20 cellular contexts compared by ENCODE assay signal in the genomic region with DNA sequence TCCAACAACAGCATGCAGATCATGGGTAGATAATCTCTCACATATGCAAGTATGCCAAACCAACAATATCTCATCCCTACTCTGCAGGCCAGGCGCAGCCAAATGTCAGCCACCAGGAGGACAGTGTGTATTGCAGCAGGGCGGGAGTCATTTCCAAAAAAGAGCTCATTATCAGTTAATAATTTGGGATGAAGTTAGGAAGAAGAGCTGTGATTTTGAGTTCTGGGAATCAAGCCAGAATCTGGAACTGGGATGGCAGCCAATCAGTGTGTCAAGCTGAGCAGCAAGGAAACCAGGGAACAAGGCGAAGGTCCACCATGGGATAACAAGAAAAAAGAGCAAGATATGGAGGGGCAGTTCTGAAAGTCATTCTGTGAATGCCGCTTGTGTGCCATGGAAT.
A peak's percentile ranks its signal among the peaks of the same experiment; 100 is the strongest.
DNase-seq lines count a peak whose midpoint lies in the region; TF ChIP-seq lines count a peak whose summit lies in the region.
"Had no signal": no experiment of that assay in that cellular context is flagged by ENCODE, and none has a peak within 500 bp of the region (broad histone marks: within the 10 kb centered on the region; RNA-seq: fewer than 3 reads in every experiment).

No MANE protein-coding gene starts in this region.

- H3K4me1 Mint-ChIP-seq in type B pancreatic cell (ENCODE audit: unreplicated experiment) = no peaks in the 10 kb centered on the region

- no peaks in the 10 kb centered on the region for H3K27me3 Mint-ChIP-seq in type B pancreatic cell

- no peaks in the 10 kb centered on the region for H4K20me1 ChIP-seq in osteoblast (ENCODE audit: insufficient read depth, low read length)

- no peak overlapping the region for H3K27ac ChIP-seq in osteoblast (ENCODE audit: low read depth, low read length)
- H3K27ac ChIP-seq: gastrocnemius medialis, SK-N-MC, spleen, vagina had no signal

- H3K4me1 ChIP-seq in osteoblast (ENCODE audit: insufficient read depth, low read length) = no peaks in the 10 kb centered on the region
- H3K4me1 ChIP-seq: spleen, vagina had no signal

- H3K27ac Mint-ChIP-seq in type B pancreatic cell = no peak overlapping the region
- H3K27ac Mint-ChIP-seq: immature natural killer cell had no signal

- H3K4me3 Mint-ChIP-seq in type B pancreatic cell = no peak overlapping the region
- H3K4me3 Mint-ChIP-seq: immature natural killer cell had no signal

- TF ChIP-seq CTCF in astrocyte of the cerebellum (IDR thresholded peaks at IDR 0.05; ENCODE audit: low read depth, low read length, missing control alignments) = peak; percentile 3
- TF ChIP-seq CTCF in fibroblast of villous mesenchyme (IDR thresholded peaks at IDR 0.05; ENCODE audit: insufficient read depth, low read depth, low read length) = no peak
- no peak for TF ChIP-seq CTCF in osteoblast (IDR thresholded peaks at IDR 0.05; ENCODE audit: extremely low read depth, low read depth, low read length)
- no peak for TF ChIP-seq CTCF in type B pancreatic cell (conservative IDR thresholded peaks at IDR 0.05)

- no peaks in the 10 kb centered on the region for H3K9me3 ChIP-seq in osteoblast (ENCODE audit: low read depth, low read length)
- H3K9me3 ChIP-seq: gastrocnemius medialis, mucosa of descending colon, spleen, vagina had no signal

- peak; percentile 12 for DNase-seq in GM03348 (ENCODE audit: low spot score)
- no peak for DNase-seq in astrocyte of the cerebellum (ENCODE audit: low read depth)
- peak; percentile 19 for DNase-seq in fibroblast of villous mesenchyme (ENCODE audit: low read depth)
- peak; percentile 45 for DNase-seq in osteoblast (ENCODE audit: insufficient read length, low spot score, missing footprints)
- no peak for DNase-seq in NCI-H526 (lab: John Stamatoyannopoulos, UW)
- no peak for DNase-seq in CD1c-positive myeloid dendritic cell (ENCODE audit: extremely low spot score)
- DNase-seq in type B pancreatic cell (ENCODE audit: extremely low spot score, unreplicated experiment) = no peak
- DNase-seq in NCI-H2107 treated with DMSO at 0.1 percent for 48 hours (lab: John Stamatoyannopoulos, UW; ENCODE audit: unreplicated experiment) = no peak
- DNase-seq: activated CD4-positive, alpha-beta T cell treated with anti-CD3 and anti-CD28 coated beads, Interleukin-2, amount 50 U/mL, for 1 hour; activated T-cell treated with anti-CD3 and anti-CD28 coated beads, Interleukin-2, amount 50 U/mL, for 48 hours; EL; gastrocnemius medialis; immature natural killer cell; mucosa of descending colon; NCI-H1417; spleen; stimulated activated naive CD8-positive, alpha-beta T cell treated with anti-CD3 and anti-CD28 coated beads, Interleukin-15, Interleukin-2, amounts not matched to agents 100 U/mL and 50 U/mL, for 24 hours had no signal

- peaks cover 5% of the 10 kb centered on the region for H3K36me3 ChIP-seq in osteoblast (ENCODE audit: insufficient read depth, low read length)
- H3K36me3 ChIP-seq: gastrocnemius medialis, spleen, vagina had no signal

- no peak overlapping the region for H3K4me2 ChIP-seq in osteoblast (ENCODE audit: insufficient read depth, low read length)

- H3K9me3 Mint-ChIP-seq in type B pancreatic cell = no peaks in the 10 kb centered on the region

- H3K4me3 ChIP-seq in astrocyte of the cerebellum (ENCODE audit: low read depth, low read length) (no peak overlapping the region), fibroblast of villous mesenchyme (ENCODE audit: low read depth, low read length) (no peak overlapping the region), osteoblast (ENCODE audit: insufficient read depth, low read length) (no peak overlapping the region)
- H3K4me3 ChIP-seq: gastrocnemius medialis, GM12878, mucosa of descending colon, SK-N-MC, spleen, vagina had no signal

- H3K27me3 ChIP-seq in osteoblast (ENCODE audit: insufficient read depth, low read length) = no peaks in the 10 kb centered on the region
- H3K27me3 ChIP-seq: gastrocnemius medialis, spleen, vagina had no signal

- no peak overlapping the region for H2AFZ ChIP-seq in osteoblast (ENCODE audit: low read length)

- no peaks in the 10 kb centered on the region for H3K79me2 ChIP-seq in osteoblast (ENCODE audit: insufficient read depth, low read length)

- no peaks in the 10 kb centered on the region for H3K36me3 Mint-ChIP-seq in type B pancreatic cell
- H3K36me3 Mint-ChIP-seq: immature natural killer cell had no signal

- in situ Hi-C loops in astrocyte of the cerebellum (cut with HindIII; ENCODE audit: low sequenced_read_pairs) = no loop called here

Comparison
In these comparisons a context has a peak if more than half of its experiments do, and no peak if none do; other contexts are left out.
1. DNase-seq: peak in GM03348 (single experiment), fibroblast of villous mesenchyme (single experiment) and osteoblast (single experiment); none in astrocyte of the cerebellum (single experiment), NCI-H526 (0 of 2), CD1c-positive myeloid dendritic cell (single experiment), type B pancreatic cell (single experiment) and NCI-H2107 treated with DMSO at 0.1 percent for 48 hours (single experiment).